In the genomic region with DNA sequence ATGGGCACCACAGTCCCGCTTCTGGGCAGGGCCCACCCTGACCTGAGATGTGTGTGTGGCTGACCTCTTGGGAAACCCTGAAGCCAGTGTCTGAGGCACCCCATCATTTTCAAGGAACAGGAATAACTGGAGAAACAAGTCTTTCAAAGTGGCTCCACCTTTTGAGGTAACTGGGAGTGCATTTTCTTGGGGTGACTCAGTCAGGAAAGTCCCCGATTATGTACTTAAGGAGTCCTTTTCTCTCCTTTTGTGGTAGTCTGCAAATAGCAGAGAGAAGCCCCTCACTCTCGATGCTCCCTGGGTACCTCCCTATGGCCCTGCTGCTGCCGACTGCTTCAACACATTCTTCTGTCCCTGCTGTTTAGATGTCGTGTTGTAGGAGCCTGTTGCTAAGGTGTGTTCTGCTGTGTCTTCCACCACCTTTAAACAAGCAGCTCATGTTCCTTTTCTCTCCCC, we compare ENCODE assay signal across 10 cellular contexts. TPM values are rescaled to one million over a fixed set of nuclear protein-coding genes. Genes with fewer than 3 reads are reported as not detected.
A peak's percentile ranks its signal among the peaks of the same experiment; 100 is the strongest.
DNase-seq lines count a peak whose midpoint lies in the region; ATAC-seq, FAIRE-seq and TF ChIP-seq lines count a peak whose summit lies in the region.
"Not testable (repeated sequence)": the region's sequence is repeated elsewhere in the genome, so short reads cannot be mapped to it uniquely, and the experiment has no call there.
"Had no signal": no experiment of that assay in that cellular context is flagged by ENCODE, and none has a peak within 500 bp of the region (broad histone marks: within the 10 kb centered on the region; RNA-seq: fewer than 3 reads in every experiment).

No MANE protein-coding gene starts in this region.

- peak; percentile 77 for FAIRE-seq in HTR-8/SVneo (lab: Jason Lieb, UNC)
- FAIRE-seq in H1 (lab: Jason Lieb, UNC), result not testable (repeated sequence)

- not testable (repeated sequence) for H3K4me1 ChIP-seq in Panc1 (ENCODE audit: control insufficient read depth, insufficient read depth, low read length); adipocyte (ENCODE audit: control insufficient read depth, insufficient read depth, low read length); H1 (replicated peaks in 1 of 4; ENCODE audit: control insufficient read depth in 3 of 4, insufficient read depth in 4 of 4, low read length in 3 of 4); upper lobe of right lung

- not testable (repeated sequence) for H3K79me2 ChIP-seq in H1 (ENCODE audit: control insufficient read depth in 1 of 2, insufficient read depth in 2 of 2, low read length in 2 of 2)

- not testable (repeated sequence) for H3K4ac ChIP-seq in H1 (replicated peaks; ENCODE audit: insufficient read length, low read depth, low read length)

- not testable (repeated sequence) for H4K5ac ChIP-seq in H1 (ENCODE audit: insufficient read length, low read depth, low read length)

- peak overlapping the region; percentile 32 to 35; a peak in 2 of 4 replicates for H3K4me2 ChIP-seq in H1 (ENCODE audit: insufficient read depth in 1 of 2, low read depth in 2 of 2, low read length in 2 of 2)

- in situ Hi-C loops in Panc1 (cut with HindIII; ENCODE audit: low pct_unique_long_range_greater_than_20kb, low sequenced_read_pairs), result not testable (repeated sequence)

- CTCF ChIA-PET in Panc1 (lab: Charles Lee), result interaction anchor here (0.5 kb wide), 1 partner anchor 93 kb away, joined by 6 read pairs; no protein-coding TSS in a partner anchor
- CTCF ChIA-PET in H1 (lab: Charles Lee; ENCODE audit: partially characterized antibody), result not testable (repeated sequence)

- not testable (repeated sequence) for TF ChIP-seq CTCF in Panc1 (IDR thresholded peaks at IDR 0.05); H1 (IDR thresholded peaks at IDR 0.05; ENCODE audit: control extremely low read depth in 1 of 3, insufficient read depth in 1 of 3, low read depth in 1 of 3, low read length in 3 of 3); omental fat pad (IDR thresholded peaks at IDR 0.05); upper lobe of right lung (IDR thresholded peaks at IDR 0.05)

- H3K9ac ChIP-seq in adipocyte (ENCODE audit: low read length); H1 (replicated peaks in 1 of 4; ENCODE audit: extremely low read depth in 1 of 4, low read depth in 3 of 4, low read length in 3 of 4): not testable (repeated sequence)

- H2AFZ ChIP-seq in H1 (ENCODE audit: low read length), result not testable (repeated sequence)

- H3K23ac ChIP-seq in H1 (ENCODE audit: insufficient read length), result not testable (repeated sequence)

- POLR2A ChIA-PET in Panc1 (lab: Charles Lee); H1 (lab: Charles Lee; ENCODE audit: partially characterized antibody): not testable (repeated sequence)

- not testable (repeated sequence) for H4K20me1 ChIP-seq in H1 (replicated peaks in 1 of 2; ENCODE audit: control insufficient read depth in 1 of 2, insufficient read depth in 2 of 2, low read length in 2 of 2)

- ATAC-seq in Panc1, result peak; percentile 82
- peak; percentile 14 for ATAC-seq in omental fat pad (ENCODE audit: low FRiP score)
- peak; percentile 45 for ATAC-seq in upper lobe of right lung

- DNase-seq in Daoy (ENCODE audit: low read depth), result peak; percentile 73
- DNase-seq in HTR-8/SVneo (ENCODE audit: insufficient read length, low spot score); Panc1 (ENCODE audit: low read depth, low spot score); H1 (ENCODE audit: low read depth in 1 of 2, low spot score in 2 of 2); omental fat pad (ENCODE audit: low spot score); upper lobe of right lung: not testable (repeated sequence)
- peak; percentile 10 for DNase-seq in adipocyte (ENCODE audit: low read depth)
- peak; percentile 61 for DNase-seq in islet precursor cell

- not testable (repeated sequence) for H3K9me3 ChIP-seq in Panc1 (ENCODE audit: control insufficient read depth, insufficient read depth, low read depth, low read length); adipocyte (ENCODE audit: control insufficient read depth, low read length); H1 (ENCODE audit: insufficient read depth in 2 of 2, low read depth in 1 of 2, low read length in 1 of 2); upper lobe of right lung

- H3K27me3 ChIP-seq in Panc1 (ENCODE audit: control insufficient read depth, insufficient read depth, low read length); adipocyte (replicated peaks; ENCODE audit: control insufficient read depth, insufficient read depth, low read length); H1 (replicated peaks in 1 of 4; ENCODE audit: control insufficient read depth in 3 of 4, extremely low read depth in 1 of 4, insufficient read depth in 3 of 4, low read length in 3 of 4); upper lobe of right lung: not testable (repeated sequence)

- not testable (repeated sequence) for BruUV-seq in Panc1 (replicated peaks; lab: Mats Ljungman, UMichigan)

- TF ChIP-seq EP300 in H1 (IDR thresholded peaks at IDR 0.05; ENCODE audit: borderline replicate concordance in 1 of 2, low read depth in 2 of 2, low read length in 2 of 2), result not testable (repeated sequence)

- not testable (repeated sequence) for H2BK12ac ChIP-seq in H1 (ENCODE audit: low read depth, low read length)

- H2BK15ac ChIP-seq in H1 (ENCODE audit: low read length), result not testable (repeated sequence)

- H4K91ac ChIP-seq in H1 (replicated peaks; ENCODE audit: insufficient read length, low read length), result not testable (repeated sequence)

- WGBS in H1 (ENCODE audit: extremely low coverage in 1 of 2, insufficient coverage in 1 of 2, insufficient read length in 1 of 2, insufficient replicate concordance in 2 of 2, low coverage in 1 of 2, low lambda C conversion rate in 2 of 2, missing lambda C conversion rate in 1 of 2), 2 experiments, result 66% methylated on average over 4 of the region's 5 CpGs; no CpG with 5 or more reads in 1 of the 2 experiments

- H3K27ac ChIP-seq in Panc1 (ENCODE audit: low read length) (peak overlapping the region; percentile 35; the same call in 1 of the 2 replicates), H1 (ENCODE audit: low read depth, low read length) (peak overlapping the region; percentile 30; the same call in 1 of the 2 replicates)
- H3K27ac ChIP-seq in upper lobe of right lung, result not testable (repeated sequence)

- intact Hi-C loops in Panc1 (cut with micrococcal nuclease; ENCODE audit: unreplicated experiment); upper lobe of right lung (cut with DNase I): not testable (repeated sequence)

- not testable (repeated sequence) for H3K14ac ChIP-seq in H1 (ENCODE audit: insufficient read length)

- not testable (repeated sequence) for H2BK120ac ChIP-seq in H1 (replicated peaks; ENCODE audit: low read depth, low read length)

- H2BK20ac ChIP-seq in H1 (ENCODE audit: low read length), result not testable (repeated sequence)

- not testable (repeated sequence) for H3K18ac ChIP-seq in H1 (ENCODE audit: extremely low read depth, low read length)

- not testable (repeated sequence) for H3K56ac ChIP-seq in H1 (replicated peaks; ENCODE audit: insufficient read length, low read depth, low read length)

- H3K4me3 ChIP-seq in Panc1 (ENCODE audit: low read depth in 2 of 2, low read length in 2 of 2); adipocyte (ENCODE audit: low read length); H1 (ENCODE audit: extremely low read depth in 1 of 4, insufficient read depth in 2 of 4, low read depth in 3 of 4, low read length in 4 of 4); upper lobe of right lung: not testable (repeated sequence)

- not testable (repeated sequence) for H2BK5ac ChIP-seq in H1 (ENCODE audit: low read depth, low read length)

- not testable (repeated sequence) for TF ChIP-seq POLR2A in H1 (IDR thresholded peaks at IDR 0.05; ENCODE audit: control extremely low read depth in 1 of 2, low read depth in 2 of 2, low read length in 2 of 2)

- H3K36me3 ChIP-seq in Panc1 (ENCODE audit: control insufficient read depth, insufficient read depth, low read length); adipocyte (ENCODE audit: control insufficient read depth, insufficient read depth, low read length, severe bottlenecking); H1 (ENCODE audit: control insufficient read depth in 2 of 4, insufficient read depth in 4 of 4, low read length in 3 of 4); upper lobe of right lung: not testable (repeated sequence)

- not testable (repeated sequence) for H2AK5ac ChIP-seq in H1 (ENCODE audit: low read depth, low read length)

- not testable (repeated sequence) for H3K23me2 ChIP-seq in H1 (ENCODE audit: low read depth, low read length)

- TF ChIP-seq RAD21 in H1 (IDR thresholded peaks at IDR 0.05 in 1 of 2, conservative IDR thresholded peaks at IDR 0.05 in 1 of 2; ENCODE audit: low read depth in 2 of 2, low read length in 2 of 2), result not testable (repeated sequence)

- not testable (repeated sequence) for H4K8ac ChIP-seq in H1 (ENCODE audit: extremely low read depth, insufficient read depth, low read length)

- H3K79me1 ChIP-seq in H1 (ENCODE audit: low read depth, low read length), result not testable (repeated sequence)

RNA-seq across cellular contexts. Expression of a gene that starts 25.2 kb away (rescaled TPM):
- 0.06 TPM in 1 of 2 replicates, not detected in the other for total RNA-seq in Daoy (2014; rRNA removed; shearing (Covaris generic))
- total RNA-seq in Panc1 (2021; ENCODE audit: unreplicated experiment) (not detected), omental fat pad (under 1 TPM in 1 of 4 donors, not detected in 3; 0.19 TPM), upper lobe of right lung (not detected)
- not detected for polyA plus RNA-seq in Panc1 (2012; ENCODE audit: insufficient read length)
- not detected in 2 replicates for total RNA-seq in H1 (2021; fragmentation: NEBNext Ultra II Directional; extraction: Animal tissue kit (Norgen Biotek cat#: 25700))
- not detected in 2 replicates for polyA plus RNA-seq in H1 (2011; rRNA removed)
- 0.03 TPM for polyA plus RNA-seq in H1 (2011; cell fraction: cytosol; rRNA removed)
- polyA plus RNA-seq in H1 (2011; cell fraction: nucleus; rRNA removed), result not detected
- polyA plus RNA-seq in H1 (2012, experiment 1 of 2), result 0.08 TPM in 1 of 4 replicates, not detected in the others
- not detected for polyA plus RNA-seq in H1 (2012, experiment 2 of 2)
- polyA plus RNA-seq in H1 (2013, experiment 1 of 2), result 0.02 TPM
- 0.02 TPM for polyA plus RNA-seq in H1 (2013, experiment 2 of 2)
- polyA minus RNA-seq in H1 (2011; rRNA and poly(A)+ RNA removed), result not detected in 2 replicates
- polyA minus RNA-seq in H1 (2011; cell fraction: cytosol; rRNA and poly(A)+ RNA removed), result not detected
- 0.20 TPM for polyA minus RNA-seq in H1 (2011; cell fraction: nucleus; rRNA and poly(A)+ RNA removed)
- total RNA-seq: right atrium auricular region; T-helper 2 cell treated with Interferon-gamma antibody and Interleukin-4, amounts not matched to agents 100 ng/mL and 5 ng/mL, for 36 hours had no signal

RNA-seq across cellular contexts. Expression of a gene that starts 36.6 kb away (rescaled TPM):
- 4.9 and 5.8 TPM in 2 replicates for total RNA-seq in Daoy (2014; rRNA removed; shearing (Covaris generic))
- total RNA-seq in Panc1 (2021; ENCODE audit: unreplicated experiment) (4.2 TPM), omental fat pad (1 to 10 TPM; 6.4 to 7.8 (median 7.0) TPM), upper lobe of right lung (3.1 TPM)
- 5.2 TPM for polyA plus RNA-seq in Panc1 (2012; ENCODE audit: insufficient read length)
- 12.4 and 13.3 TPM in 2 replicates for total RNA-seq in H1 (2021; fragmentation: NEBNext Ultra II Directional; extraction: Animal tissue kit (Norgen Biotek cat#: 25700))
- polyA plus RNA-seq in H1 (2011; rRNA removed), result 13.7 and 19.8 TPM in 2 replicates
- polyA plus RNA-seq in H1 (2011; cell fraction: cytosol; rRNA removed), result 10.1 TPM
- 22.9 TPM for polyA plus RNA-seq in H1 (2011; cell fraction: nucleus; rRNA removed)
- 4.3 to 6.9 TPM (median 6.3 TPM) in 4 replicates for polyA plus RNA-seq in H1 (2012, experiment 1 of 2)
- polyA plus RNA-seq in H1 (2012, experiment 2 of 2), result 0.72 TPM
- 6.6 TPM for polyA plus RNA-seq in H1 (2013, experiment 1 of 2)
- 6.2 TPM for polyA plus RNA-seq in H1 (2013, experiment 2 of 2)
- polyA minus RNA-seq in H1 (2011; rRNA and poly(A)+ RNA removed), result 32.5 and 39.3 TPM in 2 replicates
- polyA minus RNA-seq in H1 (2011; cell fraction: cytosol; rRNA and poly(A)+ RNA removed), result 14.6 TPM
- polyA minus RNA-seq in H1 (2011; cell fraction: nucleus; rRNA and poly(A)+ RNA removed), result 40.3 TPM

Comparison
In these comparisons a context has a peak if more than half of its experiments do, and no peak if none do; other contexts are left out.
1. ATAC-seq: peak in every context shown above with its lines; median percentile 82 in Panc1; 45 in upper lobe of right lung; 14 in omental fat pad.